ENCODE assay signal across 8 cellular contexts in genomic region chr14:34713122-34713680, GRCh38. TPM values are rescaled to one million over a fixed set of nuclear protein-coding genes. Genes with fewer than 3 reads are reported as not detected.
DNase-seq lines count a peak whose midpoint lies in the region; ATAC-seq and TF ChIP-seq lines count a peak whose summit lies in the region.

No MANE protein-coding gene starts in this region.

- BruUV-seq in MCF 10A (replicated peaks; lab: Mats Ljungman, UMichigan): TSS peak; percentile 55

- no peak overlapping the region for H3K23ac ChIP-seq in mesendoderm (ENCODE audit: low read length)

- TF ChIP-seq CTCF in heart left ventricle (IDR thresholded peaks at IDR 0.05): no peak
- no peak for TF ChIP-seq CTCF in MCF 10A (IDR thresholded peaks at IDR 0.05; ENCODE audit: unreplicated experiment)
- TF ChIP-seq CTCF in uterus (IDR thresholded peaks at IDR 0.05): no peak

- no peaks in the 10 kb centered on the region for H3K9me3 Mint-ChIP-seq in MCF 10A (ENCODE audit: unreplicated experiment)

- no peak overlapping the region for H4K5ac ChIP-seq in mesendoderm (ENCODE audit: low read length)

- CTCF ChIA-PET in MCF 10A (lab: Yijun Ruan, JAX): interaction anchor here (2.8 to 3.4 kb wide), 2 partner anchors 10 to 41 kb away, joined by 12 to 22 read pairs; no protein-coding TSS in a partner anchor

- H3K4me3 Mint-ChIP-seq in MCF 10A (ENCODE audit: unreplicated experiment): peak overlapping the region; percentile 86

- ATAC-seq in heart left ventricle (no peak), Right ventricle myocardium superior (ENCODE audit: poor library complexity) (no peak), HG03139 (IDR thresholded peaks at IDR 0.05; ENCODE audit: unreplicated experiment) (no peak)

- no peak overlapping the region for H2BK120ac ChIP-seq in mesendoderm (ENCODE audit: low read depth, low read length)

- no peak overlapping the region for H2AK5ac ChIP-seq in mesendoderm (ENCODE audit: low read length)

- DNase-seq in heart left ventricle (no peak), Right ventricle myocardium superior (no peak), MCF 10A (ENCODE audit: unreplicated experiment) (no peak), mesendoderm (no peak), uterus (no peak), NCI-H2081 treated with DMSO at 0.1 percent for 48 hours (lab: John Stamatoyannopoulos, UW) (no peak), NCI-H128 (lab: John Stamatoyannopoulos, UW; ENCODE audit: unreplicated experiment) (no peak)

- 32 to 46% (median 36%) methylated on average over 6 of the region's 6 CpGs for WGBS in heart left ventricle, 4 donors
- no CpG with 5 or more reads among the region's 6 CpGs for WGBS in mesendoderm (ENCODE audit: extremely low coverage, insufficient coverage, low lambda C conversion rate)

- H3K9ac ChIP-seq in mesendoderm (ENCODE audit: low read length): peak overlapping the region; percentile 64

- H3K36me3 ChIP-seq in heart left ventricle (peaks cover 0 to 25% (median 8%) of the 10 kb centered on the region in 9 donors), mesendoderm (ENCODE audit: control insufficient read depth, insufficient read depth, low read length) (no peaks in the 10 kb centered on the region), uterus (no peaks in the 10 kb centered on the region)

- peaks cover 39% of the 10 kb centered on the region for H3K36me3 Mint-ChIP-seq in MCF 10A (ENCODE audit: insufficient read depth, unreplicated experiment)

- peaks cover 26% of the 10 kb centered on the region for H3K4me1 Mint-ChIP-seq in MCF 10A (ENCODE audit: insufficient read depth, unreplicated experiment)

- H3K4me3 ChIP-seq in heart left ventricle: peak overlapping the region; percentile 67 to 95 (median 88)
- peak overlapping the region; percentile 42 for H3K4me3 ChIP-seq in mesendoderm (ENCODE audit: low read length)
- H3K4me3 ChIP-seq in uterus: peak overlapping the region; percentile 86 to 96

- no peaks in the 10 kb centered on the region for H3K9me3 ChIP-seq in heart left ventricle
- H3K9me3 ChIP-seq in uterus: no peaks in the 10 kb centered on the region

- POLR2A ChIA-PET in MCF 10A (lab: Yijun Ruan, JAX): interaction anchor here (0.6 to 7.8 kb wide), 11 partner anchors 9 to 692 kb away, joined by 3 to 92 read pairs (median 3); partner anchors contain the start of genes BAZ1A and SRP54

- H3K27me3 Mint-ChIP-seq in MCF 10A (ENCODE audit: insufficient read depth, unreplicated experiment): no peaks in the 10 kb centered on the region

- H3K56ac ChIP-seq in mesendoderm (ENCODE audit: low read length): peak overlapping the region; percentile 92

- H3K4me2 ChIP-seq in mesendoderm (ENCODE audit: low read length): peak overlapping the region; percentile 49

- no peak overlapping the region for H3K4ac ChIP-seq in mesendoderm (ENCODE audit: low read depth, low read length)

- peak overlapping the region; percentile 95 for H3K27ac Mint-ChIP-seq in MCF 10A (ENCODE audit: low read depth, unreplicated experiment)

- peaks cover 5% of the 10 kb centered on the region for H3K79me1 ChIP-seq in mesendoderm (ENCODE audit: low read length)

- H3K4me1 ChIP-seq in heart left ventricle (peaks cover 0 to 50% (median 27%) of the 10 kb centered on the region in 12 donors), mesendoderm (ENCODE audit: control insufficient read depth, low read depth, low read length) (no peaks in the 10 kb centered on the region), uterus (no peaks in the 10 kb centered on the region)

- no peak overlapping the region for H2BK15ac ChIP-seq in mesendoderm (replicated peaks; ENCODE audit: low read depth)

- H4K8ac ChIP-seq in mesendoderm (ENCODE audit: low read depth, low read length): no peak overlapping the region

- peak overlapping the region; percentile 93 to 100 (median 98) for H3K27ac ChIP-seq in heart left ventricle
- H3K27ac ChIP-seq in mesendoderm (ENCODE audit: low read depth, low read length): no peak overlapping the region
- H3K27ac ChIP-seq in uterus: peak overlapping the region; percentile 98 to 100

- intact Hi-C loops in heart left ventricle (cut with DNase I): loop anchor here in 2 of 10 donors (5.0 to 10.0 kb wide), 4 partner anchors 86 to 334 kb away; partner anchors contain the start of genes BAZ1A (in 1 of the 2), FAM177A1 (in 1 of the 2) and SRP54 (in 1 of the 2)
- intact Hi-C loops in Right ventricle myocardium superior (cut with DNase I): no loop called here
- intact Hi-C loops in MCF 10A (cut with micrococcal nuclease): loop anchor here (5.0 kb wide), 2 partner anchors 36 to 156 kb away; no protein-coding TSS in a partner anchor
- intact Hi-C loops in uterus (cut with DNase I; ENCODE audit: low total_unique reads): loop anchor here (5.0 kb wide), 1 partner anchor 159 kb away; no protein-coding TSS in a partner anchor

- no peak for TF ChIP-seq POLR2A in heart left ventricle (IDR thresholded peaks at IDR 0.05)
- TF ChIP-seq POLR2A in uterus (IDR thresholded peaks at IDR 0.05): no peak

- H3K27me3 ChIP-seq in heart left ventricle (no peaks in the 10 kb centered on the region), mesendoderm (ENCODE audit: insufficient read depth, low read length, poor library complexity) (no peaks in the 10 kb centered on the region), uterus (no peaks in the 10 kb centered on the region)

- H3K79me2 ChIP-seq in mesendoderm (ENCODE audit: control insufficient read depth, insufficient read depth, low read length): peaks cover 2% of the 10 kb centered on the region

- no peak overlapping the region for H3K18ac ChIP-seq in mesendoderm (ENCODE audit: low read length)

- H2BK5ac ChIP-seq in mesendoderm (ENCODE audit: low read length): no peak overlapping the region

RNA-seq across cellular contexts. Expression of gene CFL2, which starts 1.2 kb away (rescaled TPM):
- 1,000 to 10,000 TPM in 2 of 9 donors, 100 to 1,000 TPM in 7; 381 to 1,097 (median 604) TPM for total RNA-seq in heart left ventricle
- 100 to 1,000 TPM; 381 to 556 TPM for polyA plus RNA-seq in heart left ventricle
- total RNA-seq in Right ventricle myocardium superior: 363 TPM
- 39.7 and 53.7 TPM in 2 replicates for total RNA-seq in MCF 10A (2022)
- polyA plus RNA-seq in mesendoderm (2013, experiment 1 of 2): 25.3 TPM
- polyA plus RNA-seq in mesendoderm (2013, experiment 2 of 2): 26.6 TPM
- 100 to 1,000 TPM; 108 to 231 (median 139) TPM for total RNA-seq in uterus
